In genomic region chr5:154042751-154043150, GRCh38 we compare ENCODE assay signal across 2 cellular contexts.
TF ChIP-seq lines count a peak whose summit lies in the region.

No MANE protein-coding gene starts in this region.

TF ChIP-seq in liver, 16 proteins besides CTCF, POLR2A, EP300 and RAD21:
- TF ChIP-seq ATF3 (IDR thresholded peaks at IDR 0.05) (no peak), YY1 (IDR thresholded peaks at IDR 0.05) (peak; percentile 49), MAX (IDR thresholded peaks at IDR 0.05) (peak; percentile 13)
TF ChIP-seq in liver: peak in this region for 2.

TF ChIP-seq in HepG2, 621 proteins besides CTCF, POLR2A, EP300 and RAD21:
- TF ChIP-seq ZSCAN12 (CRISPR knock-in tag; IDR thresholded peaks at IDR 0.05) (no peak), SETDB1 (CRISPR knock-in tag; IDR thresholded peaks at IDR 0.05; ENCODE audit: borderline replicate concordance) (no peak), BRF2 (CRISPR knock-in tag; IDR thresholded peaks at IDR 0.05) (no peak), ZNF546 (CRISPR knock-in tag; conservative IDR thresholded peaks at IDR 0.05) (no peak), SALL2 (CRISPR knock-in tag; IDR thresholded peaks at IDR 0.05) (no peak)
